In genomic region chr22:50186789-50187523, GRCh38 we compare ENCODE assay signal across 8 cellular contexts. TPM values are rescaled to one million over a fixed set of nuclear protein-coding genes. Genes with fewer than 3 reads are reported as not detected.
DNase-seq lines count a peak whose midpoint lies in the region; ATAC-seq and TF ChIP-seq lines count a peak whose summit lies in the region.

No MANE protein-coding gene starts in this region.

- intact Hi-C loops in activated CD4-positive, alpha-beta T cell treated with anti-CD3 and anti-CD28 coated beads for 36 hours (cut with DNase I, micrococcal nuclease) = loop anchor here in 1 of 2 experiments (5.0 kb wide), 1 partner anchor 285 kb away; no protein-coding TSS in a partner anchor
- intact Hi-C loops in right cardiac atrium (cut with DNase I) = no loop called here

- no peaks in the 10 kb centered on the region for H3K36me3 ChIP-seq in smooth muscle cell (ENCODE audit: low read depth)

- H3K4me1 Mint-ChIP-seq in activated CD4-positive, alpha-beta T cell treated with anti-CD3 and anti-CD28 coated beads for 36 hours = peaks cover 36% of the 10 kb centered on the region
- H3K4me1 Mint-ChIP-seq in activated T-helper 17 cell treated with anti-CD3 and anti-CD28 coated beads, Interleukin-2, amount 50 U/mL, for 72 hours = peaks cover 6% of the 10 kb centered on the region

- POLR2A ChIA-PET in activated CD4-positive, alpha-beta T cell treated with anti-CD3 and anti-CD28 coated beads for 36 hours (lab: Charles Lee) = interaction anchor here (1.3 kb wide), 1 partner anchor 16 kb away, joined by 3 read pairs; the partner anchor contains the start of gene PANX2

- H3K9me3 Mint-ChIP-seq in activated CD4-positive, alpha-beta T cell treated with anti-CD3 and anti-CD28 coated beads for 36 hours (ENCODE audit: low read depth) = no peaks in the 10 kb centered on the region
- H3K9me3 Mint-ChIP-seq in activated T-helper 17 cell treated with anti-CD3 and anti-CD28 coated beads, Interleukin-2, amount 50 U/mL, for 72 hours = no peaks in the 10 kb centered on the region

- peak overlapping the region; percentile 66 for H3K9ac ChIP-seq in smooth muscle cell (ENCODE audit: low read depth)

- no peak for TF ChIP-seq CTCF in smooth muscle cell (IDR thresholded peaks at IDR 0.05; ENCODE audit: borderline replicate concordance, insufficient read depth, poor library complexity, severe bottlenecking)

- H3K27me3 ChIP-seq in right cardiac atrium (ENCODE audit: control insufficient read depth, insufficient read depth) (no peaks in the 10 kb centered on the region), smooth muscle cell (ENCODE audit: low read depth) (no peaks in the 10 kb centered on the region)

- peaks cover 10% of the 10 kb centered on the region for H3K36me3 Mint-ChIP-seq in activated CD4-positive, alpha-beta T cell treated with anti-CD3 and anti-CD28 coated beads for 36 hours (ENCODE audit: low read depth)
- H3K36me3 Mint-ChIP-seq in activated T-helper 17 cell treated with anti-CD3 and anti-CD28 coated beads, Interleukin-2, amount 50 U/mL, for 72 hours (ENCODE audit: low read depth) = peaks cover 15% of the 10 kb centered on the region

- CTCF ChIA-PET in activated CD4-positive, alpha-beta T cell treated with anti-CD3 and anti-CD28 coated beads for 36 hours (lab: Charles Lee) = interaction anchor here (0.6 to 1.0 kb wide), 2 partner anchors 44 to 270 kb away, joined by 3 to 4 read pairs; no protein-coding TSS in a partner anchor

- peak overlapping the region; percentile 92 for H3K27ac Mint-ChIP-seq in activated CD4-positive, alpha-beta T cell treated with anti-CD3 and anti-CD28 coated beads for 36 hours
- peak overlapping the region; percentile 95 for H3K27ac Mint-ChIP-seq in activated T-helper 17 cell treated with anti-CD3 and anti-CD28 coated beads, Interleukin-2, amount 50 U/mL, for 72 hours

- peaks cover 21% of the 10 kb centered on the region for H4K20me1 ChIP-seq in smooth muscle cell (ENCODE audit: low read depth)

- DNase-seq in activated CD4-positive, alpha-beta T cell treated with anti-CD3 and anti-CD28 coated beads for 36 hours = peak; percentile 40
- DNase-seq in activated CD4-positive, alpha-beta T cell treated with anti-CD3 and anti-CD28 coated beads, Interleukin-2, amount 50 U/mL, for 4 hours = no peak
- DNase-seq in right cardiac atrium (peak; percentile 29 to 68 (median 55)), smooth muscle cell (lab: John Stamatoyannopoulos, UW; ENCODE audit: unreplicated experiment) (no peak), UCSD-AML1 (lab: John Stamatoyannopoulos, UW; ENCODE audit: unreplicated experiment) (no peak)

- WGBS in right cardiac atrium = 55% methylated on average over 23 of the region's 23 CpGs
- 53% methylated on average over 22 of the region's 23 CpGs for WGBS in smooth muscle cell (ENCODE audit: low lambda C conversion rate)

- H3K4me1 ChIP-seq in right cardiac atrium (ENCODE audit: control insufficient read depth, insufficient read depth, low read length) (peaks cover 2% of the 10 kb centered on the region), smooth muscle cell (ENCODE audit: low read depth) (peaks cover 13% of the 10 kb centered on the region)

- H3K27ac ChIP-seq in right cardiac atrium (ENCODE audit: low read length) = no peak overlapping the region
- no peak overlapping the region for H3K27ac ChIP-seq in smooth muscle cell (ENCODE audit: low read depth)

- peak overlapping the region; percentile 84 for H3K4me3 Mint-ChIP-seq in activated CD4-positive, alpha-beta T cell treated with anti-CD3 and anti-CD28 coated beads for 36 hours
- peak overlapping the region; percentile 90 for H3K4me3 Mint-ChIP-seq in activated T-helper 17 cell treated with anti-CD3 and anti-CD28 coated beads, Interleukin-2, amount 50 U/mL, for 72 hours

- no peaks in the 10 kb centered on the region for H3K27me3 Mint-ChIP-seq in activated CD4-positive, alpha-beta T cell treated with anti-CD3 and anti-CD28 coated beads for 36 hours
- no peaks in the 10 kb centered on the region for H3K27me3 Mint-ChIP-seq in activated T-helper 17 cell treated with anti-CD3 and anti-CD28 coated beads, Interleukin-2, amount 50 U/mL, for 72 hours

- H2AFZ ChIP-seq in smooth muscle cell (ENCODE audit: low read depth) = no peak overlapping the region

- no peaks in the 10 kb centered on the region for H3K9me3 ChIP-seq in right cardiac atrium (ENCODE audit: control insufficient read depth, low read length)
- no peaks in the 10 kb centered on the region for H3K9me3 ChIP-seq in smooth muscle cell (replicated peaks; ENCODE audit: low read depth)

- H3K4me3 ChIP-seq in right cardiac atrium (ENCODE audit: low read length) = peak overlapping the region; percentile 78
- peak overlapping the region; percentile 66 for H3K4me3 ChIP-seq in smooth muscle cell

- H3K4me2 ChIP-seq in smooth muscle cell = peak overlapping the region; percentile 90

- H3K79me2 ChIP-seq in smooth muscle cell (ENCODE audit: low read depth) = peaks cover 48% of the 10 kb centered on the region

- no peaks in the 10 kb centered on the region for H3F3A ChIP-seq in smooth muscle cell (ENCODE audit: low read depth)

- no peak for ATAC-seq in activated CD4-positive, alpha-beta T cell treated with anti-CD3 and anti-CD28 coated beads for 36 hours
- ATAC-seq in activated T-helper 17 cell treated with anti-CD3 and anti-CD28 coated beads, Interleukin-2, amount 50 U/mL, for 72 hours (replicated peaks) = no peak
- ATAC-seq in right cardiac atrium (no peak), HG02678 (IDR thresholded peaks at IDR 0.05; ENCODE audit: unreplicated experiment) (no peak), HG03095 (IDR thresholded peaks at IDR 0.05; ENCODE audit: unreplicated experiment) (no peak)

RNA-seq across cellular contexts. Expression of gene TRABD, which starts 1.2 kb away (rescaled TPM):
- total RNA-seq in activated CD4-positive, alpha-beta T cell treated with anti-CD3 and anti-CD28 coated beads for 36 hours = 10 to 100 TPM; 60.7 to 74.5 TPM
- 100 to 1,000 TPM in 1 of 2 donors, 10 to 100 TPM in 1; 70.1 to 116 TPM for total RNA-seq in activated T-helper 17 cell treated with anti-CD3 and anti-CD28 coated beads, Interleukin-2, amount 50 U/mL, for 72 hours
- total RNA-seq in right cardiac atrium = 10 to 100 TPM; 16.7 to 23.2 (median 20.7) TPM
- 25.5 TPM for polyA plus RNA-seq in right cardiac atrium
- 14.0 and 17.8 TPM in 2 replicates for total RNA-seq in smooth muscle cell
- 56.9 and 58.5 TPM in 2 replicates for polyA plus RNA-seq in smooth muscle cell

RNA-seq across cellular contexts. Expression of gene SELENOO, which starts 13.9 kb away (rescaled TPM):
- total RNA-seq in activated CD4-positive, alpha-beta T cell treated with anti-CD3 and anti-CD28 coated beads for 36 hours = 10 to 100 TPM; 14.4 to 18.3 TPM
- 10 to 100 TPM; 16.5 to 26.7 TPM for total RNA-seq in activated T-helper 17 cell treated with anti-CD3 and anti-CD28 coated beads, Interleukin-2, amount 50 U/mL, for 72 hours
- total RNA-seq in right cardiac atrium = 10 to 100 TPM; 14.6 to 16.3 (median 15.3) TPM
- polyA plus RNA-seq in right cardiac atrium = 17.1 TPM
- 9.0 and 16.3 TPM in 2 replicates for total RNA-seq in smooth muscle cell
- 21.3 and 28.4 TPM in 2 replicates for polyA plus RNA-seq in smooth muscle cell

RNA-seq across cellular contexts. Expression of gene PANX2, which starts 16.4 kb away (rescaled TPM):
- 1 to 10 TPM; 2.2 to 2.7 TPM for total RNA-seq in activated CD4-positive, alpha-beta T cell treated with anti-CD3 and anti-CD28 coated beads for 36 hours
- total RNA-seq in activated T-helper 17 cell treated with anti-CD3 and anti-CD28 coated beads, Interleukin-2, amount 50 U/mL, for 72 hours = 10 to 100 TPM in 1 of 2 donors, 1 to 10 TPM in 1; 2.5 to 16.6 TPM
- total RNA-seq in right cardiac atrium (1 to 10 TPM in 2 of 4 donors, under 1 TPM in 2; 0.43 to 2.1 (median 1.3) TPM), smooth muscle cell (5.1 TPM in 2 replicates)
- polyA plus RNA-seq in right cardiac atrium (0.68 TPM), smooth muscle cell (2.5 and 2.9 TPM in 2 replicates)

RNA-seq across cellular contexts. Expression of gene TUBGCP6, which starts 57.9 kb away (rescaled TPM):
- 10 to 100 TPM; 42.2 to 49.2 TPM for total RNA-seq in activated CD4-positive, alpha-beta T cell treated with anti-CD3 and anti-CD28 coated beads for 36 hours
- 10 to 100 TPM; 44.5 to 51.1 TPM for total RNA-seq in activated T-helper 17 cell treated with anti-CD3 and anti-CD28 coated beads, Interleukin-2, amount 50 U/mL, for 72 hours
- total RNA-seq in right cardiac atrium (10 to 100 TPM; 20.6 to 22.8 (median 22.6) TPM), smooth muscle cell (10.0 and 10.6 TPM in 2 replicates)
- polyA plus RNA-seq in right cardiac atrium (20.4 TPM), smooth muscle cell (22.7 and 26.0 TPM in 2 replicates)

Comparison
In these comparisons a context has a peak if more than half of its experiments do, and no peak if none do; other contexts are left out.
1. DNase-seq: peak in activated CD4-positive, alpha-beta T cell treated with anti-CD3 and anti-CD28 coated beads for 36 hours (single experiment) and right cardiac atrium (3 of 3); none in activated CD4-positive, alpha-beta T cell treated with anti-CD3 and anti-CD28 coated beads, Interleukin-2, amount 50 U/mL, for 4 hours (0 of 2), smooth muscle cell (single experiment) and UCSD-AML1 (single experiment).